10 cellular contexts compared by ENCODE assay signal in the genomic region with DNA sequence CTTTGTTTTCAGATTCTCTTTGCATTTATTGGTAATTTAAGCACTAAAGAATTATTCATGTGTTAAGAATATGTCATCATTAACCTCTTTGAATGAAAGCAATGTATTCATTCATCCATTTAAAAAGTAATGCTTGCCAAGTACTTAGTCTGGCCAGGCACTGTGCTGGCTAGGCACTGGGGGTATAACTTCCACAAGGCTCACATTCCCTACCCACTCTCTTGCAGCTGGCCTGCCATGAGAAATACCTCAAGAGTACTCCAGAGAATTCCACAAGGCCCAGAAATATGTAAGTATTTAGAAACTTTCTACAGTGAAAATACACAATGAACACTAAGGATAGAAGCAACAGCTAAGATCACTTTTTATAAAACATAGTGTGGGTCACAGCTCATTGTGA. TPM values are rescaled to one million over a fixed set of nuclear protein-coding genes. Genes with fewer than 3 reads are reported as not detected.
"Had no signal": no experiment of that assay in that cellular context is flagged by ENCODE, and none has a peak within 500 bp of the region (broad histone marks: within the 10 kb centered on the region; RNA-seq: fewer than 3 reads in every experiment).

No MANE protein-coding gene starts in this region.

- ATAC-seq: HCT116, K562 had no signal

- H3K4me3 ChIP-seq: GM23248, HAP-1, K562 had no signal

- DNase-seq: GM23248, GOT3, H7, HFFc6, KG1 had no signal

- H3K9me3 ChIP-seq: HAP-1 had no signal

- H3K4me1 ChIP-seq: HAP-1 had no signal

- H3K36me3 ChIP-seq: HAP-1 had no signal

- H3K27ac ChIP-seq: GM23248 had no signal

RNA-seq across cellular contexts. Expression of gene ZNF300, which starts 25.4 kb away (rescaled TPM):
- total RNA-seq: H7 had no signal

RNA-seq across cellular contexts. Expression of gene IRGM, which starts 33.0 kb away (rescaled TPM):
- total RNA-seq: GM23248, H4, H7, HFFc6, HT-29 had no signal
